In genomic region chr11:126304457-126305072, GRCh38 we compare ENCODE assay signal across 9 cellular contexts. TPM values are rescaled to one million over a fixed set of nuclear protein-coding genes. Genes with fewer than 3 reads are reported as not detected.
A peak's percentile ranks its signal among the peaks of the same experiment; 100 is the strongest.
DNase-seq lines count a peak whose midpoint lies in the region; ATAC-seq, FAIRE-seq and TF ChIP-seq lines count a peak whose summit lies in the region.
"Had no signal": no experiment of that assay in that cellular context is flagged by ENCODE, and none has a peak within 500 bp of the region (broad histone marks: within the 10 kb centered on the region; RNA-seq: fewer than 3 reads in every experiment).

No MANE protein-coding gene starts in this region.

- H3K4me1 ChIP-seq in KMS-11 (ENCODE audit: low read depth, poor library complexity, severe bottlenecking) (peaks cover 51% of the 10 kb centered on the region), K562 (replicated peaks in 1 of 2; ENCODE audit: control insufficient read depth in 2 of 2, insufficient read depth in 2 of 2, low read length in 2 of 2) (peaks cover 4 to 11% of the 10 kb centered on the region in 2 experiments; a peak in 3 of 5 replicates), right lobe of liver (peaks cover 0 to 12% (median 4%) of the 10 kb centered on the region in 4 donors), tibial artery (peaks cover 0 to 12% (median 4%) of the 10 kb centered on the region in 4 donors)

- TF ChIP-seq POLR2A in K562 (conservative IDR thresholded peaks at IDR 0.05): no peak
- no peak for TF ChIP-seq POLR2A in right lobe of liver (IDR thresholded peaks at IDR 0.05)

- no peak for TF ChIP-seq CTCF in KMS-11 (conservative IDR thresholded peaks at IDR 0.05; ENCODE audit: low read depth, low read length)
- TF ChIP-seq CTCF in K562 (IDR thresholded peaks at IDR 0.05 in 2 of 3, conservative IDR thresholded peaks at IDR 0.05 in 1 of 3; ENCODE audit: insufficient read depth in 2 of 3, low read depth in 1 of 3, low read length in 3 of 3): no peak
- TF ChIP-seq CTCF in right lobe of liver (IDR thresholded peaks at IDR 0.05): no peak
- TF ChIP-seq CTCF in tibial artery (IDR thresholded peaks at IDR 0.05): no peak

- POLR2A ChIA-PET in K562 (lab: Yijun Ruan, JAX): interaction anchor here (0.6 to 1.1 kb wide), 8 partner anchors 8 to 294 kb away, joined by 3 to 6 read pairs (median 4); no protein-coding TSS in a partner anchor

- intact Hi-C loops in K562 (cut with micrococcal nuclease) (loop anchor here (5.0 kb wide), 2 partner anchors 382 to 413 kb away; no protein-coding TSS in a partner anchor), right lobe of liver (cut with DNase I) (no loop called here), tibial artery (cut with DNase I; ENCODE audit: low total_unique reads) (no loop called here)

- CTCF ChIA-PET in K562 (lab: Yijun Ruan, JAX; ENCODE audit: low intra/inter-chr PET ratio): no interaction called here

- no peak for TF ChIP-seq EP300 in K562 (IDR thresholded peaks at IDR 0.05; ENCODE audit: low read length)

- no peak for FAIRE-seq in K562 (lab: Jason Lieb, UNC)
- FAIRE-seq: A204.1 had no signal

- H4K20me1 ChIP-seq in KMS-11 (ENCODE audit: insufficient read depth) (no peaks in the 10 kb centered on the region), K562 (replicated peaks; ENCODE audit: control insufficient read depth, insufficient read depth, low read length) (no peaks in the 10 kb centered on the region; the same call in 1 of the 2 replicates)

- H3K9ac ChIP-seq in KMS-11 (peak overlapping the region; percentile 83; the same call in 1 of the 2 replicates), K562 (ENCODE audit: insufficient read depth in 1 of 2, low read depth in 2 of 2, low read length in 2 of 2) (peak overlapping the region; percentile 86 to 89; a peak in 3 of 4 replicates)

- H3K4me3 ChIP-seq in KMS-11 (IDR thresholded peaks at IDR 0.05; ENCODE audit: insufficient read depth, low read depth, low read length) (no peak overlapping the region), K562 (peak overlapping the region; percentile 57), right lobe of liver (peak overlapping the region; percentile 57 to 80 (median 69)), tibial artery (peak overlapping the region; percentile 61 to 80)

- peak overlapping the region; percentile 70 for H3K27ac ChIP-seq in KMS-11
- H3K27ac ChIP-seq in K562 (ENCODE audit: extremely low read depth, low read depth, low read length): peak overlapping the region; percentile 86
- peak overlapping the region in 2 of 3 donors; percentile 71 to 77 for H3K27ac ChIP-seq in right lobe of liver
- peak overlapping the region; percentile 80 to 81 for H3K27ac ChIP-seq in tibial artery

- H3K9me3 ChIP-seq in K562 (replicated peaks; ENCODE audit: control insufficient read depth, insufficient read depth, low read depth, low read length) (no peaks in the 10 kb centered on the region), right lobe of liver (no peaks in the 10 kb centered on the region), tibial artery (no peaks in the 10 kb centered on the region)

- H3K27me3 ChIP-seq in KMS-11 (ENCODE audit: insufficient read depth, low read depth) (no peaks in the 10 kb centered on the region), K562 (ENCODE audit: control insufficient read depth in 2 of 2, insufficient read depth in 2 of 2, low read length in 2 of 2) (no peaks in the 10 kb centered on the region; a peak in 1 of 5 replicates), right lobe of liver (no peaks in the 10 kb centered on the region), tibial artery (no peaks in the 10 kb centered on the region)

- no peak for TF ChIP-seq RAD21 in K562 (CRISPR knock-in tag; conservative IDR thresholded peaks at IDR 0.05 in 1 of 2, IDR thresholded peaks at IDR 0.05 in 1 of 2)

- ATAC-seq in K562 (peak; percentile 45), right lobe of liver (peak in 1 of 4 donors; percentile 3)

- peak overlapping the region; percentile 91 for H2AFZ ChIP-seq in KMS-11 (ENCODE audit: low read depth)
- H2AFZ ChIP-seq in K562 (ENCODE audit: low read depth, low read length): peak overlapping the region; percentile 100

- 13% methylated on average over 12 of the region's 12 CpGs for WGBS in K562 (ENCODE audit: insufficient coverage, low coverage, missing lambda C conversion rate)
- 40% methylated on average over 11 of the region's 12 CpGs for WGBS in right lobe of liver (ENCODE audit: insufficient coverage, low coverage, low lambda C conversion rate, missing lambda C conversion rate)

- H3K4me2 ChIP-seq in KMS-11 (peak overlapping the region; percentile 93), K562 (ENCODE audit: insufficient read depth, low read length) (peak overlapping the region; percentile 96)

- in situ Hi-C loops in K562 (cut with MboI): loop anchor here (25.0 kb wide), 2 partner anchors 108 to 683 kb away; no protein-coding TSS in a partner anchor

- H3K79me2 ChIP-seq in KMS-11 (ENCODE audit: insufficient read depth, low read depth): peaks cover 15% of the 10 kb centered on the region; the same call in 1 of the 2 replicates
- H3K79me2 ChIP-seq in K562 (ENCODE audit: control insufficient read depth, insufficient read depth, low read length): peaks cover 12% of the 10 kb centered on the region; the same call in 2 of the 3 replicates

- H3K36me3 ChIP-seq in KMS-11 (ENCODE audit: insufficient read depth) (no peaks in the 10 kb centered on the region), K562 (ENCODE audit: control insufficient read depth, insufficient read depth, low read length) (peaks cover 4% of the 10 kb centered on the region; the same call in 2 of the 3 replicates), right lobe of liver (no peaks in the 10 kb centered on the region), tibial artery (peaks cover 0 to 26% (median 6%) of the 10 kb centered on the region in 3 donors)

- BruUV-seq in K562 (replicated peaks; lab: Mats Ljungman, UMichigan): TSS peak; percentile 72

- no peaks in the 10 kb centered on the region for H3K9me1 ChIP-seq in K562 (ENCODE audit: control insufficient read depth, insufficient read depth, low read length)

- DNase-seq in DMS 273 (lab: John Stamatoyannopoulos, UW; ENCODE audit: unreplicated experiment) (peak; percentile 40), DMS 273 treated with DMSO at 0.1 percent for 48 hours (lab: John Stamatoyannopoulos, UW) (no peak), K562 (ENCODE audit: extremely low read depth in 1 of 4, low spot score in 3 of 4) (peak in 2 of 4 experiments; percentile 29 to 38), right lobe of liver (no peak), tibial artery (no peak), COLO829 (ENCODE audit: low spot score) (no peak), AML-193 (lab: John Stamatoyannopoulos, UW) (no peak)

RNA-seq across cellular contexts. Expression of gene DCPS, which starts 0.7 kb away (rescaled TPM):
- total RNA-seq in K562 (2011; cell fraction: chromatin; rRNA removed; ENCODE audit: low replicate concordance): 5.6 and 9.2 TPM in 2 replicates
- total RNA-seq in K562 (2011; cell fraction: nucleolus; rRNA removed): 11.2 and 12.0 TPM in 2 replicates
- 7.4 and 9.0 TPM in 2 replicates for total RNA-seq in K562 (2011; cell fraction: nucleoplasm; rRNA removed)
- 16.5 and 23.8 TPM in 2 replicates for total RNA-seq in K562 (2014; rRNA removed)
- 10.8 and 11.1 TPM in 2 replicates for total RNA-seq in K562 (2014; rRNA removed; fragmentation: Illumina TruSeq; extraction: Trizol)
- 17.9 and 18.9 TPM in 2 replicates for total RNA-seq in K562 (2015; rRNA removed; fragmentation: Illumina TruSeq; extraction: Trizol)
- 23.0 and 24.6 TPM in 2 replicates for total RNA-seq in K562 (2021)
- 16.8 and 25.9 TPM in 2 replicates for polyA plus RNA-seq in K562 (2011; rRNA removed)
- 27.0 and 56.5 TPM in 2 replicates for polyA plus RNA-seq in K562 (2011; cell fraction: cytosol; rRNA removed)
- 7.1 and 12.9 TPM in 2 replicates for polyA plus RNA-seq in K562 (2011; cell fraction: nucleus; rRNA removed)
- 21.5 and 26.3 TPM in 2 replicates for polyA plus RNA-seq in K562 (2012)
- 37.2 and 38.1 TPM in 2 replicates for polyA plus RNA-seq in K562 (2014; fragmentation: Illumina TruSeq; extraction: Trizol)
- polyA plus RNA-seq in K562 (2014; fragmentation: Nextera tagmentation; extraction: Ambion mirVana): 10 to 100 TPM in 1 of 2 experiments, 1 to 10 TPM in 1; 8.7 to 17.8 TPM
- 23.3 and 27.2 TPM in 2 replicates for polyA plus RNA-seq in K562 (2014; rRNA removed)
- polyA minus RNA-seq in K562 (2011; rRNA and poly(A)+ RNA removed): 6.6 and 12.8 TPM in 2 replicates
- 9.0 and 12.5 TPM in 2 replicates for polyA minus RNA-seq in K562 (2011; cell fraction: cytosol; rRNA and poly(A)+ RNA removed)
- polyA minus RNA-seq in K562 (2011; cell fraction: nucleus; rRNA and poly(A)+ RNA removed): 5.8 and 6.1 TPM in 2 replicates
- total RNA-seq in right lobe of liver: 10 to 100 TPM; 12.6 to 65.2 (median 21.9) TPM

RNA-seq across cellular contexts. Expression of gene TIRAP, which starts 21.7 kb away (rescaled TPM):
- 6.0 and 9.3 TPM in 2 replicates for total RNA-seq in K562 (2011; cell fraction: chromatin; rRNA removed; ENCODE audit: low replicate concordance)
- 5.7 and 7.0 TPM in 2 replicates for total RNA-seq in K562 (2011; cell fraction: nucleolus; rRNA removed)
- 5.2 and 5.5 TPM in 2 replicates for total RNA-seq in K562 (2011; cell fraction: nucleoplasm; rRNA removed)
- total RNA-seq in K562 (2014; rRNA removed): 1.7 and 2.9 TPM in 2 replicates
- total RNA-seq in K562 (2014; rRNA removed; fragmentation: Illumina TruSeq; extraction: Trizol): 3.0 and 3.7 TPM in 2 replicates
- 5.2 and 5.4 TPM in 2 replicates for total RNA-seq in K562 (2015; rRNA removed; fragmentation: Illumina TruSeq; extraction: Trizol)
- 5.3 and 6.2 TPM in 2 replicates for total RNA-seq in K562 (2021)
- 1.7 and 3.6 TPM in 2 replicates for polyA plus RNA-seq in K562 (2011; rRNA removed)
- polyA plus RNA-seq in K562 (2011; cell fraction: cytosol; rRNA removed): 2.8 and 7.5 TPM in 2 replicates
- 1.7 and 3.8 TPM in 2 replicates for polyA plus RNA-seq in K562 (2011; cell fraction: nucleus; rRNA removed)
- 4.9 and 7.3 TPM in 2 replicates for polyA plus RNA-seq in K562 (2012)
- polyA plus RNA-seq in K562 (2014; fragmentation: Illumina TruSeq; extraction: Trizol): 7.8 and 8.7 TPM in 2 replicates
- 1 to 10 TPM in 1 of 2 experiments, under 1 TPM in 1; 0.60 to 1.3 TPM for polyA plus RNA-seq in K562 (2014; fragmentation: Nextera tagmentation; extraction: Ambion mirVana)
- polyA plus RNA-seq in K562 (2014; rRNA removed): 3.2 and 4.9 TPM in 2 replicates
- 1.8 and 3.3 TPM in 2 replicates for polyA minus RNA-seq in K562 (2011; rRNA and poly(A)+ RNA removed)
- 1.4 and 3.7 TPM in 2 replicates for polyA minus RNA-seq in K562 (2011; cell fraction: cytosol; rRNA and poly(A)+ RNA removed)
- 2.3 and 2.7 TPM in 2 replicates for polyA minus RNA-seq in K562 (2011; cell fraction: nucleus; rRNA and poly(A)+ RNA removed)
- total RNA-seq in right lobe of liver: 10 to 100 TPM in 2 of 6 experiments, 1 to 10 TPM in 4; 8.0 to 12.1 (median 9.7) TPM

RNA-seq across cellular contexts. Expression of gene FOXRED1, which starts 35.6 kb away (rescaled TPM):
- 196 and 237 TPM in 2 replicates for total RNA-seq in K562 (2011; cell fraction: chromatin; rRNA removed; ENCODE audit: low replicate concordance)
- 99.1 and 124 TPM in 2 replicates for total RNA-seq in K562 (2011; cell fraction: nucleolus; rRNA removed)
- total RNA-seq in K562 (2011; cell fraction: nucleoplasm; rRNA removed): 161 and 215 TPM in 2 replicates
- total RNA-seq in K562 (2014; rRNA removed) (52.4 and 62.7 TPM in 2 replicates), K562 (2014; rRNA removed; fragmentation: Illumina TruSeq; extraction: Trizol) (39.1 and 48.1 TPM in 2 replicates), K562 (2015; rRNA removed; fragmentation: Illumina TruSeq; extraction: Trizol) (53.1 and 55.2 TPM in 2 replicates), K562 (2021) (63.4 and 63.6 TPM in 2 replicates), right lobe of liver (10 to 100 TPM; 18.6 to 50.2 (median 39.8) TPM)
- polyA plus RNA-seq in K562 (2011; rRNA removed) (58.6 and 83.5 TPM in 2 replicates), K562 (2014; fragmentation: Illumina TruSeq; extraction: Trizol) (73.3 and 80.3 TPM in 2 replicates), K562 (2014; fragmentation: Nextera tagmentation; extraction: Ambion mirVana) (10 to 100 TPM; 14.1 to 26.2 TPM), K562 (2014; rRNA removed) (93.2 and 94.4 TPM in 2 replicates)
- polyA plus RNA-seq in K562 (2011; cell fraction: cytosol; rRNA removed): 81.0 and 172 TPM in 2 replicates
- 104 and 170 TPM in 2 replicates for polyA plus RNA-seq in K562 (2011; cell fraction: nucleus; rRNA removed)
- 51.6 and 56.6 TPM in 2 replicates for polyA plus RNA-seq in K562 (2012)
- 32.7 and 55.3 TPM in 2 replicates for polyA minus RNA-seq in K562 (2011; rRNA and poly(A)+ RNA removed)
- polyA minus RNA-seq in K562 (2011; cell fraction: cytosol; rRNA and poly(A)+ RNA removed): 15.6 and 31.4 TPM in 2 replicates
- 31.7 and 34.6 TPM in 2 replicates for polyA minus RNA-seq in K562 (2011; cell fraction: nucleus; rRNA and poly(A)+ RNA removed)

RNA-seq across cellular contexts. Expression of gene SRPRA, which starts 35.9 kb away (rescaled TPM):
- 416 and 492 TPM in 2 replicates for total RNA-seq in K562 (2011; cell fraction: chromatin; rRNA removed; ENCODE audit: low replicate concordance)
- 234 TPM in 2 replicates for total RNA-seq in K562 (2011; cell fraction: nucleolus; rRNA removed)
- total RNA-seq in K562 (2011; cell fraction: nucleoplasm; rRNA removed): 263 and 270 TPM in 2 replicates
- total RNA-seq in K562 (2014; rRNA removed): 56.9 and 72.5 TPM in 2 replicates
- 68.8 and 73.6 TPM in 2 replicates for total RNA-seq in K562 (2014; rRNA removed; fragmentation: Illumina TruSeq; extraction: Trizol)
- total RNA-seq in K562 (2015; rRNA removed; fragmentation: Illumina TruSeq; extraction: Trizol): 74.6 and 75.8 TPM in 2 replicates
- total RNA-seq in K562 (2021): 108 and 112 TPM in 2 replicates
- polyA plus RNA-seq in K562 (2011; rRNA removed): 89.6 and 93.4 TPM in 2 replicates
- 95.3 and 119 TPM in 2 replicates for polyA plus RNA-seq in K562 (2011; cell fraction: cytosol; rRNA removed)
- polyA plus RNA-seq in K562 (2011; cell fraction: nucleus; rRNA removed): 205 and 262 TPM in 2 replicates
- polyA plus RNA-seq in K562 (2012): 86.3 and 141 TPM in 2 replicates
- polyA plus RNA-seq in K562 (2014; fragmentation: Illumina TruSeq; extraction: Trizol): 114 and 124 TPM in 2 replicates
- 100 to 1,000 TPM in 1 of 2 experiments, 10 to 100 TPM in 1; 33.5 to 106 TPM for polyA plus RNA-seq in K562 (2014; fragmentation: Nextera tagmentation; extraction: Ambion mirVana)
- 78.0 and 80.0 TPM in 2 replicates for polyA plus RNA-seq in K562 (2014; rRNA removed)
- polyA minus RNA-seq in K562 (2011; rRNA and poly(A)+ RNA removed): 103 and 132 TPM in 2 replicates
- polyA minus RNA-seq in K562 (2011; cell fraction: cytosol; rRNA and poly(A)+ RNA removed): 50.4 and 71.8 TPM in 2 replicates
- polyA minus RNA-seq in K562 (2011; cell fraction: nucleus; rRNA and poly(A)+ RNA removed): 97.2 and 106 TPM in 2 replicates
- total RNA-seq in right lobe of liver: 100 to 1,000 TPM in 5 of 6 experiments, 10 to 100 TPM in 1; 95.0 to 150 (median 122) TPM

RNA-seq across cellular contexts. Expression of gene ST3GAL4, which starts 50.9 kb away (rescaled TPM):
- total RNA-seq in K562 (2011; cell fraction: chromatin; rRNA removed; ENCODE audit: low replicate concordance): 11.3 and 26.5 TPM in 2 replicates
- total RNA-seq in K562 (2011; cell fraction: nucleolus; rRNA removed): 24.2 and 25.7 TPM in 2 replicates
- total RNA-seq in K562 (2011; cell fraction: nucleoplasm; rRNA removed): 22.4 and 23.4 TPM in 2 replicates
- 10.5 and 16.9 TPM in 2 replicates for total RNA-seq in K562 (2014; rRNA removed)
- 6.2 and 8.2 TPM in 2 replicates for total RNA-seq in K562 (2014; rRNA removed; fragmentation: Illumina TruSeq; extraction: Trizol)
- total RNA-seq in K562 (2015; rRNA removed; fragmentation: Illumina TruSeq; extraction: Trizol): 6.0 and 6.7 TPM in 2 replicates
- total RNA-seq in K562 (2021): 13.7 and 15.2 TPM in 2 replicates
- polyA plus RNA-seq in K562 (2011; rRNA removed): 10.7 and 15.4 TPM in 2 replicates
- polyA plus RNA-seq in K562 (2011; cell fraction: cytosol; rRNA removed): 12.8 and 18.7 TPM in 2 replicates
- 10.4 and 18.7 TPM in 2 replicates for polyA plus RNA-seq in K562 (2011; cell fraction: nucleus; rRNA removed)
- 8.2 and 14.5 TPM in 2 replicates for polyA plus RNA-seq in K562 (2012)
- 17.8 and 22.9 TPM in 2 replicates for polyA plus RNA-seq in K562 (2014; fragmentation: Illumina TruSeq; extraction: Trizol)
- under 1 TPM; 0.27 to 0.53 TPM for polyA plus RNA-seq in K562 (2014; fragmentation: Nextera tagmentation; extraction: Ambion mirVana)
- polyA plus RNA-seq in K562 (2014; rRNA removed): 13.8 and 16.7 TPM in 2 replicates
- polyA minus RNA-seq in K562 (2011; rRNA and poly(A)+ RNA removed): 2.6 and 6.2 TPM in 2 replicates
- polyA minus RNA-seq in K562 (2011; cell fraction: cytosol; rRNA and poly(A)+ RNA removed): 7.9 and 8.3 TPM in 2 replicates
- polyA minus RNA-seq in K562 (2011; cell fraction: nucleus; rRNA and poly(A)+ RNA removed): 3.8 and 5.3 TPM in 2 replicates
- total RNA-seq in right lobe of liver: 10 to 100 TPM in 4 of 6 experiments, 1 to 10 TPM in 2; 7.0 to 25.6 (median 17.5) TPM
